In genomic region chr7:18497082-18497481, GRCh38 we compare ENCODE assay signal across 10 cellular contexts. TPM values are rescaled to one million over a fixed set of nuclear protein-coding genes. Genes with fewer than 3 reads are reported as not detected.
DNase-seq lines count a peak whose midpoint lies in the region; ATAC-seq and TF ChIP-seq lines count a peak whose summit lies in the region.
"Had no signal": no experiment of that assay in that cellular context is flagged by ENCODE, and none has a peak within 500 bp of the region (broad histone marks: within the 10 kb centered on the region; RNA-seq: fewer than 3 reads in every experiment).

No MANE protein-coding gene starts in this region.

- peak overlapping the region; percentile 83 for H3K27ac ChIP-seq in DOHH2 (ENCODE audit: low read depth, low read length)

- in situ Hi-C loops in HAP-1 (cut with MboI; ENCODE audit: low sequenced_read_pairs): loop anchor here (5.0 kb wide), 1 partner anchor 140 kb away; no protein-coding TSS in a partner anchor

- H2AFZ ChIP-seq in neuron (ENCODE audit: low read depth, low read length): peak overlapping the region; percentile 96

- H3K27me3 ChIP-seq in DOHH2 (ENCODE audit: control insufficient read depth, low read length): no peaks in the 10 kb centered on the region
- no peaks in the 10 kb centered on the region for H3K27me3 ChIP-seq in HAP-1 (ENCODE audit: low read depth)
- H3K27me3 ChIP-seq in neuron (ENCODE audit: insufficient read depth, low read length): no peaks in the 10 kb centered on the region

- no peaks in the 10 kb centered on the region for H4K20me1 ChIP-seq in DOHH2 (ENCODE audit: control insufficient read depth, insufficient read depth, low read depth, low read length)

- no peaks in the 10 kb centered on the region for H3K9me2 ChIP-seq in DOHH2 (replicated peaks; ENCODE audit: control insufficient read depth, low read length)

- TF ChIP-seq CTCF in DOHH2 (IDR thresholded peaks at IDR 0.05; ENCODE audit: low read depth, low read length, poor library complexity, severe bottlenecking): no peak

- peak overlapping the region; percentile 78 for H3K4me3 ChIP-seq in DOHH2 (ENCODE audit: low read length)
- peak overlapping the region; percentile 53 for H3K4me3 ChIP-seq in HAP-1
- H3K4me3 ChIP-seq in neuron (ENCODE audit: low read length): peak overlapping the region; percentile 88

- ATAC-seq in HG02588 (IDR thresholded peaks at IDR 0.05; ENCODE audit: unreplicated experiment): no peak

- no peak for DNase-seq in HAP-1 (ENCODE audit: low spot score in 2 of 2)
- peak; percentile 29 for DNase-seq in cerebellar cortex (ENCODE audit: low spot score)
- no peak for DNase-seq in SK-N-DZ (ENCODE audit: low spot score)
- no peak for DNase-seq in GM19240 (ENCODE audit: insufficient read length, low spot score)
- DNase-seq: activated CD4-positive, alpha-beta T cell treated with anti-CD3 and anti-CD28 coated beads, Interleukin-2, amount 50 U/mL, for 4 hours; effector memory CD8-positive, alpha-beta T cell; NCI-H2227 treated with DMSO at 0.1 percent for 48 hours had no signal

- H3K36me3 ChIP-seq in DOHH2 (ENCODE audit: control insufficient read depth, low read length) (peaks cover 27% of the 10 kb centered on the region), HAP-1 (replicated peaks) (peaks cover 42% of the 10 kb centered on the region), neuron (ENCODE audit: insufficient read depth, low read length) (no peaks in the 10 kb centered on the region)

- H3K79me2 ChIP-seq in DOHH2 (ENCODE audit: control insufficient read depth, low read length): peaks cover 61% of the 10 kb centered on the region

- peaks cover 15% of the 10 kb centered on the region for H3F3A ChIP-seq in DOHH2 (ENCODE audit: control insufficient read depth, insufficient read depth)

- no peaks in the 10 kb centered on the region for H3K9me3 ChIP-seq in DOHH2 (ENCODE audit: control insufficient read depth, insufficient read depth, low read length)
- H3K9me3 ChIP-seq in HAP-1: no peaks in the 10 kb centered on the region
- no peaks in the 10 kb centered on the region for H3K9me3 ChIP-seq in neuron (ENCODE audit: low read length)

- H3K4me2 ChIP-seq in DOHH2 (ENCODE audit: low read length): peak overlapping the region; percentile 79

- H3K4me1 ChIP-seq in DOHH2 (ENCODE audit: control insufficient read depth, low read length): peaks cover 58% of the 10 kb centered on the region
- H3K4me1 ChIP-seq in HAP-1: peaks cover 40% of the 10 kb centered on the region
- H3K4me1 ChIP-seq in neuron (ENCODE audit: insufficient read depth, low read length): peaks cover 32% of the 10 kb centered on the region

RNA-seq across cellular contexts. Expression of gene HDAC9, which starts 1.5 kb away (rescaled TPM):
- polyA plus RNA-seq in SK-N-DZ (2014; cell fraction: cytosol; rRNA removed): 27.2 and 29.5 TPM in 2 replicates
- 15.2 and 15.6 TPM in 2 replicates for polyA plus RNA-seq in SK-N-DZ (2014; cell fraction: nucleus; rRNA removed)
